Comparison of ENCODE assay signal across 21 cellular contexts in the genomic region with DNA sequence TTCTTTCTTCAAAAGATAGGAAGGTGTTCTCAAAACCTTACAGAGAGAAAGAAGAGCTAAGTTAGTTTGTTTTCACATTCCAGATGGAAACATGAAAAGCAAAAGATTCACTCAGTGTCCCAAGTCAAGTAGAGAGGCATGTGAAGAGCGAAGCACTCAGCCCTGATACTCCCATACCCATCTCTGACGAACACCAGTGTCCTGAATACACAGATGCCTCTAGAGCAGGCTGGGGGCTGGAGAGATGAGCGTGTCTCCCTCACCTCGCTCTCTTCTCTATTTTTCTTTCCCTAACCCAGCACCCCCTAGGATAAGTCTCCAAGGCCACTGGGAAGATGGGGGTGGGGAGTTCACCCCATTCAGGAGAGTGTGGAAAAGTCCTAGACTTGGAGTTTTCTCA.
"Had no signal": no experiment of that assay in that cellular context is flagged by ENCODE, and none has a peak within 500 bp of the region (broad histone marks: within the 10 kb centered on the region; RNA-seq: fewer than 3 reads in every experiment).

No MANE protein-coding gene starts in this region.

- H3K9me3 Mint-ChIP-seq: memory B cell, mesothelial cell of epicardium, natural killer cell, neural crest cell had no signal

- H3K4me1 Mint-ChIP-seq: mesothelial cell of epicardium, neural crest cell had no signal

- H3K36me3 Mint-ChIP-seq: mesothelial cell of epicardium, natural killer cell had no signal

- H3K36me3 ChIP-seq: heart right ventricle, lower lobe of right lung, spleen, stomach, upper lobe of left lung, vagina had no signal

- H3K4me3 ChIP-seq: coronary artery, heart right ventricle, lower lobe of right lung, spleen, stomach, upper lobe of left lung, vagina had no signal

- H3K27ac ChIP-seq: coronary artery, heart right ventricle, lower lobe of right lung, spleen, stomach, upper lobe of left lung, vagina had no signal

- H3K4me1 ChIP-seq: lower lobe of right lung, spleen, upper lobe of left lung, vagina had no signal

- H3K4me3 Mint-ChIP-seq: memory B cell, mesothelial cell of epicardium, natural killer cell, neural crest cell had no signal

- H3K27ac Mint-ChIP-seq: memory B cell, mesothelial cell of epicardium had no signal

- DNase-seq: effector CD4-positive, alpha-beta T cell; heart right ventricle; kidney glomerular epithelial cell; lower lobe of right lung; natural killer cell; posterior cingulate gyrus; spleen; stimulated activated CD4-positive, alpha-beta T cell treated with anti-CD3 and anti-CD28 coated beads, Interleukin-15, amount 100 ng/mL, for 24 hours; stimulated activated CD4-positive, alpha-beta T cell treated with anti-CD3 and anti-CD28 coated beads, Interleukin-1b, Interleukin-23, amount 100 ng/mL, for 48 hours; stimulated activated CD4-positive, alpha-beta T cell treated with anti-CD3 and anti-CD28 coated beads, Interleukin-4, amount 100 ng/mL, for 24 hours; stimulated activated naive CD4-positive, alpha-beta T cell; stomach; substantia nigra; upper lobe of left lung had no signal

- H3K27me3 Mint-ChIP-seq: memory B cell had no signal

- ATAC-seq: esophagus mucosa, natural killer cell, sciatic nerve had no signal

- H3K9me3 ChIP-seq: heart right ventricle, lower lobe of right lung, spleen, stomach, upper lobe of left lung, vagina had no signal

- H3K27me3 ChIP-seq: heart right ventricle, spleen, upper lobe of left lung, vagina had no signal
